ENCODE assay signal across 8 cellular contexts in the genomic region with DNA sequence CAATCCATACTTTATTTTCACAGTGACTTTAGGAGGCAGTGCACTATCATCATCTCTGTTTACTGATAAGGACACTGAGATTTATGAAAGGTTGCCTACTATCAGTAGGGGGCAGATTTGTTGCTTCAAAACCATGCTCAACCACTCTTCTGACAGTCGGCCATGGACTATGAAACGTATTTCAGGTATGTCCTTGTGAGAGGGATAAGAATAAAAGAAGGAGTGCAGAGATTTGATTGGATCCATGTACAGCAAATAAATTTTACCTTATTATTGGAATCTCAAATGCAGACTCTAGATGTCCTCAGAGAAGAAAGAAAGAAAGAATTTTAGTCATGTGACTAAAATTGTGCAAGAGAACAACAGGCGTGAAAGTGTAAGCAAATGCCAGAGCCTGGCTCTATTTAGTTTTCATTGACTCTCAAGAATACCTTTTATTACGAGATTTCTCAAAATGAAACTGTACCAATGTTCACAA.
A peak's percentile ranks its signal among the peaks of the same experiment; 100 is the strongest.
DNase-seq lines count a peak whose midpoint lies in the region; ATAC-seq and TF ChIP-seq lines count a peak whose summit lies in the region.

No MANE protein-coding gene starts in this region.

- peaks cover 6% of the 10 kb centered on the region for H3K4me1 ChIP-seq in MM.1S (ENCODE audit: low read length)

- H3K36me3 ChIP-seq in MM.1S (replicated peaks; ENCODE audit: insufficient read depth, low read length), result no peaks in the 10 kb centered on the region

- peak overlapping the region; percentile 40 for H3K4me2 ChIP-seq in MM.1S (ENCODE audit: low read depth, low read length)

- no peaks in the 10 kb centered on the region for H3K36me3 Mint-ChIP-seq in progenitor cell of endocrine pancreas (ENCODE audit: insufficient read depth)

- peak; percentile 32 for TF ChIP-seq CTCF in AG10803 (conservative IDR thresholded peaks at IDR 0.05; ENCODE audit: low read length)
- TF ChIP-seq CTCF in MM.1S (IDR thresholded peaks at IDR 0.05; ENCODE audit: low read length), result peak; percentile 59
- TF ChIP-seq CTCF in progenitor cell of endocrine pancreas (IDR thresholded peaks at IDR 0.05; ENCODE audit: unreplicated experiment), result no peak

- no peaks in the 10 kb centered on the region for H3K9me3 Mint-ChIP-seq in progenitor cell of endocrine pancreas (ENCODE audit: low read depth)

- no peaks in the 10 kb centered on the region for H3K9me3 ChIP-seq in MM.1S (replicated peaks; ENCODE audit: insufficient read depth, low read length)

- no peak overlapping the region for H3K9ac ChIP-seq in MM.1S (ENCODE audit: low read length)

- peaks cover 4% of the 10 kb centered on the region for H3K4me1 Mint-ChIP-seq in progenitor cell of endocrine pancreas (ENCODE audit: low read depth)

- peak; percentile 61 for ATAC-seq in GM18909 (IDR thresholded peaks at IDR 0.05; ENCODE audit: poor library complexity, unreplicated experiment)
- no peak for ATAC-seq in HG03108 (IDR thresholded peaks at IDR 0.05; ENCODE audit: unreplicated experiment)

- H3K79me2 ChIP-seq in MM.1S (ENCODE audit: low read length), result no peaks in the 10 kb centered on the region

- no peak overlapping the region for H3K4me3 ChIP-seq in AG10803 (ENCODE audit: low read length)
- H3K4me3 ChIP-seq in MM.1S (ENCODE audit: low read length), result peak overlapping the region; percentile 34

- no peak overlapping the region for H3K27ac ChIP-seq in MM.1S (ENCODE audit: low read length)

- DNase-seq in AG10803 (ENCODE audit: low read depth), result peak; percentile 38
- peak; percentile 47 for DNase-seq in MM.1S
- peak; percentile 24 for DNase-seq in fibroblast of gingiva (ENCODE audit: low read depth)
- DNase-seq in cortex of kidney (lab: John Stamatoyannopoulos, UW), result no peak
- no peak for DNase-seq in progenitor cell of endocrine pancreas (ENCODE audit: low spot score, unreplicated experiment)
- DNase-seq in activated T-cell treated with anti-CD3 and anti-CD28 coated beads for 4 hours, result no peak

- H3K27ac Mint-ChIP-seq in progenitor cell of endocrine pancreas, result no peak overlapping the region

- no peaks in the 10 kb centered on the region for H4K20me1 ChIP-seq in MM.1S (ENCODE audit: insufficient read depth, low read length)

- no peaks in the 10 kb centered on the region for H3K27me3 Mint-ChIP-seq in progenitor cell of endocrine pancreas

- no peaks in the 10 kb centered on the region for H3K9me2 ChIP-seq in MM.1S (replicated peaks; ENCODE audit: insufficient read depth, low read length)

- no peak overlapping the region for H3K4me3 Mint-ChIP-seq in progenitor cell of endocrine pancreas (ENCODE audit: low read depth)

- H2AFZ ChIP-seq in MM.1S (ENCODE audit: low read length), result peak overlapping the region; percentile 19

- H3K27me3 ChIP-seq in MM.1S (replicated peaks; ENCODE audit: insufficient read depth, low read length), result no peaks in the 10 kb centered on the region

- H3F3A ChIP-seq in MM.1S (ENCODE audit: insufficient read depth, low read length), result no peaks in the 10 kb centered on the region

Comparison
In these comparisons a context has a peak if more than half of its experiments do, and no peak if none do; other contexts are left out.
1. DNase-seq: peak in AG10803 (single experiment), MM.1S (single experiment) and fibroblast of gingiva (single experiment); none in cortex of kidney (single experiment), progenitor cell of endocrine pancreas (single experiment) and activated T-cell treated with anti-CD3 and anti-CD28 coated beads for 4 hours (single experiment).